1 cellular context compared by ENCODE assay signal in the genomic region with DNA sequence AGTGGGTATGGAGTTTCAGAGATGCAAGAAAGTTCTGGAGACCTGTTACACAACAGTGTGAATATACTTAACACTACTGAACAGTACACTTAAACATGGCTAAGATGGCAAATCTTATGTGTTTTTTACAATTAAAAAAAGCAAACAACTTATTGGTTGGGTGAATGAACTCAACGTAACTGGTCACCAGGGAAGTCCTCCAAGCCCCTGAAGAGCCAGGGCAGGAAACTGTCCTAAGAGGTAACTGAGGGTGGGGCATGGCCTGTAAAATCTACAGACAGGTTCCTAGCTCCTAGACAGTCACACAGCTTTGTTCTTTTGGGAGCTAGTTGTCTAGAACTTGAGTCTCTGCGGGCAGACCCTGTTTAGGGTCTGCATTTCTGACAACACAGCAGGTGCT.
TF ChIP-seq lines count a peak whose summit lies in the region.

No MANE protein-coding gene starts in this region.

TF ChIP-seq in K562, 482 proteins besides CTCF, POLR2A, EP300 and RAD21:
- TF ChIP-seq BRCA1 (IDR thresholded peaks at IDR 0.05) = no peak
- TF ChIP-seq BRCA1 (CRISPR knock-in tag; IDR thresholded peaks at IDR 0.05) = no peak
- no peak for TF ChIP-seq ZBTB5 (IDR thresholded peaks at IDR 0.05)
- TF ChIP-seq SAP30 (IDR thresholded peaks at IDR 0.05; ENCODE audit: borderline replicate concordance, insufficient read depth, low read depth, low read length, poor library complexity, severe bottlenecking) = no peak
- TF ChIP-seq ZNF316 (IDR thresholded peaks at IDR 0.05) = no peak
- TF ChIP-seq MCM2 (IDR thresholded peaks at IDR 0.05; ENCODE audit: low read depth) = no peak
- TF ChIP-seq, protein P1, sequence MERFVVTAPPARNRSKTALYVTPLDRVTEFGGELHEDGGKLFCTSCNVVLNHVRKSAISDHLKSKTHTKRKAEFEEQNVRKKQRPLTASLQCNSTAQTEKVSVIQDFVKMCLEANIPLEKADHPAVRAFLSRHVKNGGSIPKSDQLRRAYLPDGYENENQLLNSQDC (CRISPR knock-in tag; IDR thresholded peaks at IDR 0.05) = no peak
- no peak for TF ChIP-seq YY1 (IDR thresholded peaks at IDR 0.05; ENCODE audit: borderline replicate concordance in 1 of 3, control insufficient read depth in 1 of 3, extremely low read depth in 1 of 3, insufficient read depth in 3 of 3, insufficient read length in 1 of 3, insufficient replicate concordance in 2 of 3, low read depth in 1 of 3, low read length in 2 of 3)
- no peak for TF ChIP-seq SIX5 (IDR thresholded peaks at IDR 0.05; ENCODE audit: borderline replicate concordance in 1 of 2, insufficient read depth in 1 of 2, low read depth in 1 of 2, low read length in 2 of 2)
- TF ChIP-seq ZNF165 (CRISPR knock-in tag; IDR thresholded peaks at IDR 0.05; ENCODE audit: borderline replicate concordance) = no peak
- TF ChIP-seq PHB2 (IDR thresholded peaks at IDR 0.05; ENCODE audit: low read depth) = no peak
- no peak for TF ChIP-seq CREB5 (CRISPR knock-in tag; IDR thresholded peaks at IDR 0.05)
